In genomic region chr20:31664696-31665354, GRCh38 we compare ENCODE assay signal across 10 cellular contexts. TPM values are rescaled to one million over a fixed set of nuclear protein-coding genes. Genes with fewer than 3 reads are reported as not detected.
DNase-seq lines count a peak whose midpoint lies in the region; ATAC-seq and TF ChIP-seq lines count a peak whose summit lies in the region.
"Had no signal": no experiment of that assay in that cellular context is flagged by ENCODE, and none has a peak within 500 bp of the region (broad histone marks: within the 10 kb centered on the region; RNA-seq: fewer than 3 reads in every experiment).

No MANE protein-coding gene starts in this region.

- H3K36me3 Mint-ChIP-seq in activated T-cell treated with anti-CD3 and anti-CD28 coated beads, Interleukin-2, amount 50 U/mL, for 24 hours (ENCODE audit: low read depth): peaks cover 86% of the 10 kb centered on the region
- H3K36me3 Mint-ChIP-seq in memory B cell: no peaks in the 10 kb centered on the region

- H3K4me1 ChIP-seq in ascending aorta (peaks cover 21 to 61% of the 10 kb centered on the region in 2 donors), transverse colon (peaks cover 42 to 88% (median 65%) of the 10 kb centered on the region in 4 donors)

- H3K27me3 ChIP-seq in ascending aorta (no peaks in the 10 kb centered on the region), transverse colon (no peaks in the 10 kb centered on the region)

- WGBS in transverse colon (ENCODE audit: low coverage in 1 of 2), 2 donors: 33 to 60% methylated on average over 1 to 2 of the region's 2 CpGs

- intact Hi-C loops in ascending aorta (cut with DNase I) (loop anchor here (5.0 kb wide), 1 partner anchor 152 kb away; the partner anchor contains the start of gene MYLK2), transverse colon (cut with DNase I; ENCODE audit: low total_unique reads) (no loop called here)

- no peaks in the 10 kb centered on the region for H3K27me3 Mint-ChIP-seq in activated T-cell treated with anti-CD3 and anti-CD28 coated beads, Interleukin-2, amount 50 U/mL, for 24 hours
- H3K27me3 Mint-ChIP-seq in memory B cell: no peaks in the 10 kb centered on the region

- H3K27ac ChIP-seq in ascending aorta (peak overlapping the region; percentile 87 to 95), transverse colon (peak overlapping the region; percentile 86 to 88 (median 86))

- no peak for TF ChIP-seq EP300 in transverse colon (IDR thresholded peaks at IDR 0.05; ENCODE audit: low read depth)

- H3K4me3 ChIP-seq in ascending aorta (no peak overlapping the region), transverse colon (no peak overlapping the region)

- DNase-seq in activated T-cell treated with anti-CD3 and anti-CD28 coated beads, Interleukin-2, amount 50 U/mL, for 24 hours: no peak
- no peak for DNase-seq in activated T-cell treated with anti-CD3 and anti-CD28 coated beads, Interleukin-2, amount 50 U/mL, for 48 hours
- no peak for DNase-seq in ascending aorta (ENCODE audit: low spot score in 2 of 2)
- DNase-seq in memory B cell (ENCODE audit: low spot score in 2 of 2): no peak
- DNase-seq in transverse colon: peak; percentile 62
- no peak for DNase-seq in cerebellum (ENCODE audit: low spot score)
- DNase-seq: NCI-H1048, SW 1271 had no signal

- TF ChIP-seq POLR2A in transverse colon (IDR thresholded peaks at IDR 0.05): no peak

- ATAC-seq in memory B cell (ENCODE audit: low read depth) (no peak), HG03460 (IDR thresholded peaks at IDR 0.05; ENCODE audit: unreplicated experiment) (no peak), GM21786 (IDR thresholded peaks at IDR 0.05; ENCODE audit: unreplicated experiment) (no peak)

- H3K9me3 ChIP-seq in ascending aorta (no peaks in the 10 kb centered on the region), transverse colon (no peaks in the 10 kb centered on the region)

- H3K36me3 ChIP-seq in ascending aorta (peaks cover 19 to 20% of the 10 kb centered on the region in 2 donors), transverse colon (peaks cover 0 to 7% (median 0%) of the 10 kb centered on the region in 4 donors)

- no peaks in the 10 kb centered on the region for H3K9me3 Mint-ChIP-seq in activated T-cell treated with anti-CD3 and anti-CD28 coated beads, Interleukin-2, amount 50 U/mL, for 24 hours
- H3K9me3 Mint-ChIP-seq in memory B cell: no peaks in the 10 kb centered on the region

- no peak overlapping the region for H3K4me3 Mint-ChIP-seq in activated T-cell treated with anti-CD3 and anti-CD28 coated beads, Interleukin-2, amount 50 U/mL, for 24 hours
- no peak overlapping the region for H3K4me3 Mint-ChIP-seq in memory B cell

- H3K27ac Mint-ChIP-seq in activated T-cell treated with anti-CD3 and anti-CD28 coated beads, Interleukin-2, amount 50 U/mL, for 24 hours: peak overlapping the region; percentile 88
- peak overlapping the region; percentile 40 for H3K27ac Mint-ChIP-seq in memory B cell

- in situ Hi-C loops in transverse colon (cut with MboI; ENCODE audit: low pct_ligation_motif_present in 1 of 4, low pct_unique_long_range_greater_than_20kb in 1 of 4, low sequenced_read_pairs in 3 of 4): loop anchor here in 3 of 4 donors (5.0 kb wide), 1 partner anchor 62 kb away; no protein-coding TSS in a partner anchor

- H3K4me1 Mint-ChIP-seq in activated T-cell treated with anti-CD3 and anti-CD28 coated beads, Interleukin-2, amount 50 U/mL, for 24 hours (ENCODE audit: low read depth): peaks cover 78% of the 10 kb centered on the region
- H3K4me1 Mint-ChIP-seq in memory B cell: peaks cover 21% of the 10 kb centered on the region

- no peak for TF ChIP-seq CTCF in ascending aorta (IDR thresholded peaks at IDR 0.05)
- TF ChIP-seq CTCF in transverse colon (IDR thresholded peaks at IDR 0.05): no peak

RNA-seq across cellular contexts. Expression of gene COX4I2, which starts 27.1 kb away (rescaled TPM):
- total RNA-seq in ascending aorta (61.4 TPM), transverse colon (not detected), cerebellum (not detected)

RNA-seq across cellular contexts. Expression of gene BCL2L1, which starts 57.8 kb away (rescaled TPM):
- 200 TPM for total RNA-seq in ascending aorta
- 100 to 1,000 TPM in 3 of 4 donors, 10 to 100 TPM in 1; 98.6 to 151 (median 107) TPM for total RNA-seq in transverse colon
- total RNA-seq in cerebellum: 30.4 TPM

RNA-seq across cellular contexts. Expression of gene ID1, which starts 59.7 kb away (rescaled TPM):
- total RNA-seq in ascending aorta (3,326 TPM), transverse colon (1,000 to 10,000 TPM in 1 of 4 donors, 100 to 1,000 TPM in 3; 516 to 1,015 (median 933) TPM), cerebellum (73.1 TPM)

Comparison
In these comparisons a context has a peak if more than half of its experiments do, and no peak if none do; other contexts are left out.
1. RNA of gene COX4I2, which starts 27.1 kb away (total RNA-seq): 61.4 TPM in ascending aorta (single experiment); not detected in cerebellum (single experiment) and not detected in transverse colon; every median in the first group is over 10 times any median in the second.